17 cellular contexts compared by ENCODE assay signal in genomic region chr10:89798092-89798491, GRCh38.
DNase-seq lines count a peak whose midpoint lies in the region; ATAC-seq, FAIRE-seq and TF ChIP-seq lines count a peak whose summit lies in the region.
"Had no signal": no experiment of that assay in that cellular context is flagged by ENCODE, and none has a peak within 500 bp of the region (broad histone marks: within the 10 kb centered on the region; RNA-seq: fewer than 3 reads in every experiment).

No MANE protein-coding gene starts in this region.

- no peak for TF ChIP-seq POLR2A in GM12892 (IDR thresholded peaks at IDR 0.05; ENCODE audit: low read depth, low read length)

- intact Hi-C loops in activated CD4-positive, alpha-beta T cell treated with anti-CD3 and anti-CD28 coated beads for 36 hours (cut with DNase I, micrococcal nuclease): loop anchor here (10.0 kb wide), 3 partner anchors 157 to 927 kb away; no protein-coding TSS in a partner anchor

- H3K27me3 Mint-ChIP-seq in activated CD4-positive, alpha-beta T cell treated with anti-CD3 and anti-CD28 coated beads for 36 hours: peaks cover 25% of the 10 kb centered on the region
- H3K27me3 Mint-ChIP-seq in activated T-cell treated with anti-CD3 and anti-CD28 coated beads, Interleukin-2, amount 50 U/mL, for 72 hours (ENCODE audit: low read depth): peaks cover 28% of the 10 kb centered on the region

- no peak overlapping the region for H3K27ac Mint-ChIP-seq in activated CD4-positive, alpha-beta T cell treated with anti-CD3 and anti-CD28 coated beads for 36 hours
- no peak overlapping the region for H3K27ac Mint-ChIP-seq in activated T-cell treated with anti-CD3 and anti-CD28 coated beads, Interleukin-2, amount 50 U/mL, for 72 hours
- no peak overlapping the region for H3K27ac Mint-ChIP-seq in stimulated activated effector memory CD8-positive, alpha-beta T cell treated with anti-CD3 and anti-CD28 coated beads, Interleukin-12 subunit alpha, Interleukin-12 subunit beta, amount 100 ng/mL, for 72 hours
- H3K27ac Mint-ChIP-seq: B cell; CD8-positive, alpha-beta T cell; GM23338; IgD-negative memory B cell had no signal

- CTCF ChIA-PET in activated CD4-positive, alpha-beta T cell treated with anti-CD3 and anti-CD28 coated beads for 36 hours (lab: Charles Lee): no interaction called here

- no peaks in the 10 kb centered on the region for H3K36me3 Mint-ChIP-seq in activated CD4-positive, alpha-beta T cell treated with anti-CD3 and anti-CD28 coated beads for 36 hours (ENCODE audit: low read depth)
- H3K36me3 Mint-ChIP-seq in activated T-cell treated with anti-CD3 and anti-CD28 coated beads, Interleukin-2, amount 50 U/mL, for 72 hours (ENCODE audit: insufficient read depth in 2 of 2): no peaks in the 10 kb centered on the region
- H3K36me3 Mint-ChIP-seq in stimulated activated effector memory CD8-positive, alpha-beta T cell treated with anti-CD3 and anti-CD28 coated beads, Interleukin-12 subunit alpha, Interleukin-12 subunit beta, amount 100 ng/mL, for 72 hours: no peaks in the 10 kb centered on the region
- H3K36me3 Mint-ChIP-seq: CD8-positive, alpha-beta T cell had no signal

- POLR2A ChIA-PET in activated CD4-positive, alpha-beta T cell treated with anti-CD3 and anti-CD28 coated beads for 36 hours (lab: Charles Lee): no interaction called here

- FAIRE-seq in GM12892 (lab: Jason Lieb, UNC): peak; percentile 70
- FAIRE-seq: G401.6, H54, HepG2 had no signal

- no peaks in the 10 kb centered on the region for H3K9me3 Mint-ChIP-seq in activated CD4-positive, alpha-beta T cell treated with anti-CD3 and anti-CD28 coated beads for 36 hours (ENCODE audit: low read depth)
- no peaks in the 10 kb centered on the region for H3K9me3 Mint-ChIP-seq in activated T-cell treated with anti-CD3 and anti-CD28 coated beads, Interleukin-2, amount 50 U/mL, for 72 hours
- no peaks in the 10 kb centered on the region for H3K9me3 Mint-ChIP-seq in stimulated activated effector memory CD8-positive, alpha-beta T cell treated with anti-CD3 and anti-CD28 coated beads, Interleukin-12 subunit alpha, Interleukin-12 subunit beta, amount 100 ng/mL, for 72 hours
- H3K9me3 Mint-ChIP-seq: CD8-positive, alpha-beta T cell; GM23338; IgD-negative memory B cell had no signal

- H3K4me1 Mint-ChIP-seq in activated CD4-positive, alpha-beta T cell treated with anti-CD3 and anti-CD28 coated beads for 36 hours: peaks cover 4% of the 10 kb centered on the region
- no peaks in the 10 kb centered on the region for H3K4me1 Mint-ChIP-seq in activated T-cell treated with anti-CD3 and anti-CD28 coated beads, Interleukin-2, amount 50 U/mL, for 72 hours (ENCODE audit: low read depth)
- no peaks in the 10 kb centered on the region for H3K4me1 Mint-ChIP-seq in stimulated activated effector memory CD8-positive, alpha-beta T cell treated with anti-CD3 and anti-CD28 coated beads, Interleukin-12 subunit alpha, Interleukin-12 subunit beta, amount 100 ng/mL, for 72 hours

- no peak overlapping the region for H3K4me3 Mint-ChIP-seq in activated CD4-positive, alpha-beta T cell treated with anti-CD3 and anti-CD28 coated beads for 36 hours
- no peak overlapping the region for H3K4me3 Mint-ChIP-seq in activated T-cell treated with anti-CD3 and anti-CD28 coated beads, Interleukin-2, amount 50 U/mL, for 72 hours
- no peak overlapping the region for H3K4me3 Mint-ChIP-seq in stimulated activated effector memory CD8-positive, alpha-beta T cell treated with anti-CD3 and anti-CD28 coated beads, Interleukin-12 subunit alpha, Interleukin-12 subunit beta, amount 100 ng/mL, for 72 hours
- H3K4me3 Mint-ChIP-seq: B cell; CD8-positive, alpha-beta T cell; GM23338; IgD-negative memory B cell had no signal

- ATAC-seq in activated CD4-positive, alpha-beta T cell treated with anti-CD3 and anti-CD28 coated beads for 36 hours: peak; percentile 76
- ATAC-seq in activated T-cell treated with anti-CD3 and anti-CD28 coated beads, Interleukin-2, amount 50 U/mL, for 72 hours (replicated peaks in 1 of 2): peak; percentile 79 to 81
- ATAC-seq in stimulated activated effector memory CD8-positive, alpha-beta T cell treated with anti-CD3 and anti-CD28 coated beads, Interleukin-12 subunit alpha, Interleukin-12 subunit beta, amount 100 ng/mL, for 72 hours: peak; percentile 68
- no peak for ATAC-seq in HG03097 (IDR thresholded peaks at IDR 0.05; ENCODE audit: low FRiP score, unreplicated experiment)
- ATAC-seq: CD8-positive, alpha-beta T cell; GM23338; HepG2 had no signal

- no peak for DNase-seq in activated CD4-positive, alpha-beta T cell treated with anti-CD3 and anti-CD28 coated beads for 36 hours
- no peak for DNase-seq in activated CD4-positive, alpha-beta T cell treated with anti-CD3 and anti-CD28 coated beads for 1 hour
- no peak for DNase-seq in activated T-cell treated with anti-CD3 and anti-CD28 coated beads, Interleukin-2, amount 50 U/mL, for 72 hours
- no peak for DNase-seq in activated T-cell treated with anti-CD3 and anti-CD28 coated beads, Interleukin-2, amount 50 U/mL, for 1 hour
- DNase-seq in GM12892 (ENCODE audit: insufficient read length) (no peak), RKO (ENCODE audit: low spot score) (no peak)
- DNase-seq in stimulated activated effector memory CD8-positive, alpha-beta T cell treated with anti-CD3 and anti-CD28 coated beads, Interleukin-12 subunit alpha, Interleukin-12 subunit beta, amount 100 ng/mL, for 72 hours (ENCODE audit: low spot score in 2 of 2): no peak
- DNase-seq: Calu3; CD8-positive, alpha-beta T cell; HCEC 1CT had no signal
